Comparison of ENCODE assay signal across 28 cellular contexts in the genomic region with DNA sequence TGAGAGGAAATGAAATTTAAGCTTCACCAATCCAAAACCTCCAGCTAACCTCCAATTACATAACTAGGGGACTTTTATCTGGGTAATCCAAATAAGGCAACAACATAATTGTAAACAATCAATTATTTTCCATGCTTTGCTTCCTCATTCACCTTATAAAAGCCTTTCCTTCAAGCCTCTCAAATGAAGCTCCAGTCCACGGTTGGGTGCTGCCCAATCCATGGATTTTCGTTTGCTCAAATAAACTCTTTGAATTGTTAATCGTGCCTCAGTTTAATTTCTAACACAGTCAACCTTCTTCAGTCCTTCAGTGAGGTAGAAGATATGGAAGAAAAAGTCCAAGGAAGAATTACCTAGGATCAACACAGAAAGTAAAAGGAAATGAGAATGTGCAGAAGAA.
"Had no signal": no experiment of that assay in that cellular context is flagged by ENCODE, and none has a peak within 500 bp of the region (broad histone marks: within the 10 kb centered on the region; RNA-seq: fewer than 3 reads in every experiment).

No MANE protein-coding gene starts in this region.

- H3K4me1 Mint-ChIP-seq: stimulated activated effector memory CD8-positive, alpha-beta T cell treated with anti-CD3 and anti-CD28 coated beads, Interleukin-12 subunit alpha, Interleukin-12 subunit beta, amount 100 ng/mL, for 72 hours; stimulated activated memory B cell treated with anti-CD40 and anti-IgM and Interleukin-4, amounts not matched to agents 10 μg/mL and 1 μg/mL and 100 μg/mL, for 72 hours; stimulated activated naive CD8-positive, alpha-beta T cell treated with anti-CD3 and anti-CD28 coated beads, Interleukin-15, amount 100 ng/mL, for 72 hours had no signal

- H3K36me3 ChIP-seq: stomach, suprapubic skin, thoracic aorta, thyroid gland, tibial artery, tibial nerve, transverse colon, upper lobe of left lung, upper lobe of right lung, uterus, vagina had no signal

- H3K27ac ChIP-seq: stomach, suprapubic skin, testis, thoracic aorta, thyroid gland, tibial artery, tibial nerve, transverse colon, upper lobe of left lung, upper lobe of right lung, uterus, vagina had no signal

- H3K4me3 ChIP-seq: stomach, suprapubic skin, testis, thoracic aorta, thyroid gland, tibial artery, tibial nerve, transverse colon, upper lobe of left lung, upper lobe of right lung, uterus, vagina had no signal

- DNase-seq: stimulated activated CD4-positive, alpha-beta T cell treated with anti-CD3 and anti-CD28 coated beads, Interleukin-2, amount 100 ng/mL, for 48 hours; stimulated activated CD4-positive, alpha-beta T cell treated with anti-CD3 and anti-CD28 coated beads, Interleukin-4, amount 100 ng/mL, for 1 hour; stimulated activated CD4-positive, alpha-beta T cell treated with anti-CD3 and anti-CD28 coated beads, Interleukin-4, amount 100 ng/mL, for 24 hours; stimulated activated CD4-positive, alpha-beta T cell treated with anti-CD3 and anti-CD28 coated beads, Interleukin-4, amount 100 ng/mL, for 4 hours; stimulated activated CD8-positive, alpha-beta memory T cell treated with anti-CD3 and anti-CD28 coated beads, Interleukin-4, amount 100 ng/mL, for 48 hours; stimulated activated naive B cell treated with anti-CD40 and anti-IgM and Interleukin-4, amounts not matched to agents 10 μg/mL and 1 μg/mL and 100 μg/mL, for 72 hours; stimulated activated naive CD4-positive, alpha-beta T cell; stimulated activated naive CD4-positive, alpha-beta T cell treated with Interleukin-2 at 50 U/mL for 16 hours; stimulated activated naive CD8-positive, alpha-beta T cell treated with anti-CD3 and anti-CD28 coated beads, Interleukin-15, amount 100 ng/mL, for 72 hours; stimulated activated naive CD8-positive, alpha-beta T cell treated with anti-CD3 and anti-CD28 coated beads, Interleukin-15, Interleukin-2, amounts not matched to agents 100 U/mL and 50 U/mL, for 24 hours; stomach; substantia nigra; testis; thyroid gland; tibial artery; transverse colon; trophoblast cell; upper lobe of left lung; upper lobe of right lung; uterus had no signal

- H3K4me1 ChIP-seq: stomach, suprapubic skin, testis, thyroid gland, tibial artery, tibial nerve, transverse colon, upper lobe of left lung, upper lobe of right lung, uterus, vagina had no signal

- H3K4me3 Mint-ChIP-seq: stimulated activated effector memory CD8-positive, alpha-beta T cell treated with anti-CD3 and anti-CD28 coated beads, Interleukin-12 subunit alpha, Interleukin-12 subunit beta, amount 100 ng/mL, for 72 hours; stimulated activated memory B cell treated with anti-CD40 and anti-IgM and Interleukin-4, amounts not matched to agents 10 μg/mL and 1 μg/mL and 100 μg/mL, for 72 hours; stimulated activated naive B cell treated with anti-CD40 and anti-IgM and Interleukin-4, amounts not matched to agents 10 μg/mL and 1 μg/mL and 100 μg/mL, for 72 hours; stimulated activated naive CD8-positive, alpha-beta T cell treated with anti-CD3 and anti-CD28 coated beads, Interleukin-15, amount 100 ng/mL, for 72 hours; stimulated activated naive CD8-positive, alpha-beta T cell treated with anti-CD3 and anti-CD28 coated beads, Interleukin-15, Interleukin-2, amounts not matched to agents 100 ng/mL and 50 ng/mL, for 24 hours; type B pancreatic cell had no signal

- H3K9me3 Mint-ChIP-seq: stimulated activated effector memory CD8-positive, alpha-beta T cell treated with anti-CD3 and anti-CD28 coated beads, Interleukin-12 subunit alpha, Interleukin-12 subunit beta, amount 100 ng/mL, for 72 hours; stimulated activated memory B cell treated with anti-CD40 and anti-IgM and Interleukin-4, amounts not matched to agents 10 μg/mL and 1 μg/mL and 100 μg/mL, for 72 hours; stimulated activated naive B cell treated with anti-CD40 and anti-IgM and Interleukin-4, amounts not matched to agents 10 μg/mL and 1 μg/mL and 100 μg/mL, for 72 hours; stimulated activated naive CD8-positive, alpha-beta T cell treated with anti-CD3 and anti-CD28 coated beads, Interleukin-15, amount 100 ng/mL, for 72 hours; stimulated activated naive CD8-positive, alpha-beta T cell treated with anti-CD3 and anti-CD28 coated beads, Interleukin-15, Interleukin-2, amounts not matched to agents 100 ng/mL and 50 ng/mL, for 24 hours; type B pancreatic cell had no signal

- H3K27ac Mint-ChIP-seq: stimulated activated effector memory CD8-positive, alpha-beta T cell treated with anti-CD3 and anti-CD28 coated beads, Interleukin-12 subunit alpha, Interleukin-12 subunit beta, amount 100 ng/mL, for 72 hours; stimulated activated memory B cell treated with anti-CD40 and anti-IgM and Interleukin-4, amounts not matched to agents 10 μg/mL and 1 μg/mL and 100 μg/mL, for 72 hours; stimulated activated naive B cell treated with anti-CD40 and anti-IgM and Interleukin-4, amounts not matched to agents 10 μg/mL and 1 μg/mL and 100 μg/mL, for 72 hours; stimulated activated naive CD8-positive, alpha-beta T cell treated with anti-CD3 and anti-CD28 coated beads, Interleukin-15, Interleukin-2, amounts not matched to agents 100 ng/mL and 50 ng/mL, for 24 hours; type B pancreatic cell had no signal

- H3K36me3 Mint-ChIP-seq: stimulated activated effector memory CD8-positive, alpha-beta T cell treated with anti-CD3 and anti-CD28 coated beads, Interleukin-12 subunit alpha, Interleukin-12 subunit beta, amount 100 ng/mL, for 72 hours; stimulated activated memory B cell treated with anti-CD40 and anti-IgM and Interleukin-4, amounts not matched to agents 10 μg/mL and 1 μg/mL and 100 μg/mL, for 72 hours; stimulated activated naive B cell treated with anti-CD40 and anti-IgM and Interleukin-4, amounts not matched to agents 10 μg/mL and 1 μg/mL and 100 μg/mL, for 72 hours; type B pancreatic cell had no signal

- H3K9me3 ChIP-seq: stomach, suprapubic skin, testis, thoracic aorta, thyroid gland, tibial artery, tibial nerve, transverse colon, upper lobe of left lung, upper lobe of right lung, uterus, vagina had no signal
